Comparison of ENCODE assay signal across 15 cellular contexts in the genomic region with DNA sequence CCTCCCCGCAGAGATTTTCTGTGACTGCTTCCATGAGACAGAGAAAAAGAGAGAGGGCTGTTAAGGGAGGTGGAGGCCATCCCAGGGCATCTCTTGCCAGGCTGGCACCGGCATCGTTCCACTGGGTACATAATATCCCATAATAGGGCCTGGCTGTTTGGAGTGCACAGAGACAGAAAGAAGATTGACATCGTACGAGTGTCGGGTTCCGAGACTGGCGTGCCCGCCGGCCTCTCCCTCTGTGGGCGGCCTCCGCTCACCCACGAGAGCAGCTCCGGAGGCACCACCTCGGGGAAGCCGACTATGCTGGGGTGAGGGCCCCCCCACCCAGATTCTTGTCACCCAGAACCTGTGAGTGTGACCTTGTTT.
"Had no signal": no experiment of that assay in that cellular context is flagged by ENCODE, and none has a peak within 500 bp of the region (broad histone marks: within the 10 kb centered on the region; RNA-seq: fewer than 3 reads in every experiment).

No MANE protein-coding gene starts in this region.

- ATAC-seq: esophagus mucosa; stimulated activated naive CD8-positive, alpha-beta T cell treated with anti-CD3 and anti-CD28 coated beads, Interleukin-15, Interleukin-2, amounts not matched to agents 100 U/mL and 50 U/mL, for 24 hours; T-cell had no signal

- H3K4me3 ChIP-seq: left lung, suprapubic skin had no signal

- H3K27me3 ChIP-seq: left lung, neutrophil, suprapubic skin had no signal

- H3K27ac ChIP-seq: left lung, neutrophil, suprapubic skin had no signal

- H3K27ac Mint-ChIP-seq: activated CD4-positive, alpha-beta T cell treated with anti-CD3 and anti-CD28 coated beads, Interleukin-2, amount 10 ng/mL, durations not matched to agents 24 days and 14 days; activated naive CD4-positive, alpha-beta T cell treated with anti-CD3 and anti-CD28 coated beads, Interleukin-2, amount 10 ng/mL, durations not matched to agents 7 days and 5 days; mesothelial cell of epicardium; progenitor cell of endocrine pancreas; T-cell had no signal

- H3K4me1 Mint-ChIP-seq: activated CD4-positive, alpha-beta T cell treated with anti-CD3 and anti-CD28 coated beads, Interleukin-2, amount 10 ng/mL, durations not matched to agents 24 days and 14 days; activated naive CD4-positive, alpha-beta T cell treated with anti-CD3 and anti-CD28 coated beads, Interleukin-2, amount 10 ng/mL, durations not matched to agents 7 days and 5 days; T-cell had no signal

- H3K4me3 Mint-ChIP-seq: activated CD4-positive, alpha-beta T cell treated with anti-CD3 and anti-CD28 coated beads, Interleukin-2, amount 10 ng/mL, durations not matched to agents 24 days and 14 days; activated naive CD4-positive, alpha-beta T cell treated with anti-CD3 and anti-CD28 coated beads, Interleukin-2, amount 10 ng/mL, durations not matched to agents 7 days and 5 days; mesothelial cell of epicardium; T-cell had no signal

- H3K9me3 Mint-ChIP-seq: mesothelial cell of epicardium, T-cell had no signal

- H3K4me1 ChIP-seq: left lung had no signal

- H3K27me3 Mint-ChIP-seq: activated CD4-positive, alpha-beta T cell treated with anti-CD3 and anti-CD28 coated beads, Interleukin-2, amount 10 ng/mL, durations not matched to agents 24 days and 14 days; progenitor cell of endocrine pancreas had no signal

- H3K9me3 ChIP-seq: left lung, neutrophil, suprapubic skin had no signal

- FAIRE-seq: endometrium had no signal

- H3K36me3 Mint-ChIP-seq: activated naive CD4-positive, alpha-beta T cell treated with anti-CD3 and anti-CD28 coated beads, Interleukin-2, amount 10 ng/mL, durations not matched to agents 7 days and 5 days; mesothelial cell of epicardium; T-cell had no signal

- H3K36me3 ChIP-seq: left lung, neutrophil, suprapubic skin had no signal

- DNase-seq: activated CD4-positive, alpha-beta T cell treated with anti-CD3 and anti-CD28 coated beads, Interleukin-2, amount 10 ng/mL, durations not matched to agents 24 days and 14 days; activated CD8-positive, alpha-beta memory T cell treated with anti-CD3 and anti-CD28 coated beads for 24 hours; activated naive CD4-positive, alpha-beta T cell treated with anti-CD3 and anti-CD28 coated beads, Interleukin-2, amount 10 ng/mL, durations not matched to agents 7 days and 5 days; islet precursor cell; stimulated activated CD4-positive, alpha-beta T cell treated with anti-CD3 and anti-CD28 coated beads, Interleukin-4, amount 100 ng/mL, for 1 hour; stimulated activated CD8-positive, alpha-beta memory T cell treated with anti-CD3 and anti-CD28 coated beads, Interleukin-4, amount 100 ng/mL, for 48 hours; stimulated activated naive CD8-positive, alpha-beta T cell treated with anti-CD3 and anti-CD28 coated beads, Interleukin-15, Interleukin-2, amounts not matched to agents 100 U/mL and 50 U/mL, for 24 hours; T-cell had no signal
